1 cellular context compared by ENCODE assay signal in genomic region chr11:129251067-129251466, GRCh38.
TF ChIP-seq lines count a peak whose summit lies in the region.

No MANE protein-coding gene starts in this region.

TF ChIP-seq in GM12878, 131 proteins besides CTCF, POLR2A, EP300 and RAD21 (continued from another document):
- TF ChIP-seq, protein P1, sequence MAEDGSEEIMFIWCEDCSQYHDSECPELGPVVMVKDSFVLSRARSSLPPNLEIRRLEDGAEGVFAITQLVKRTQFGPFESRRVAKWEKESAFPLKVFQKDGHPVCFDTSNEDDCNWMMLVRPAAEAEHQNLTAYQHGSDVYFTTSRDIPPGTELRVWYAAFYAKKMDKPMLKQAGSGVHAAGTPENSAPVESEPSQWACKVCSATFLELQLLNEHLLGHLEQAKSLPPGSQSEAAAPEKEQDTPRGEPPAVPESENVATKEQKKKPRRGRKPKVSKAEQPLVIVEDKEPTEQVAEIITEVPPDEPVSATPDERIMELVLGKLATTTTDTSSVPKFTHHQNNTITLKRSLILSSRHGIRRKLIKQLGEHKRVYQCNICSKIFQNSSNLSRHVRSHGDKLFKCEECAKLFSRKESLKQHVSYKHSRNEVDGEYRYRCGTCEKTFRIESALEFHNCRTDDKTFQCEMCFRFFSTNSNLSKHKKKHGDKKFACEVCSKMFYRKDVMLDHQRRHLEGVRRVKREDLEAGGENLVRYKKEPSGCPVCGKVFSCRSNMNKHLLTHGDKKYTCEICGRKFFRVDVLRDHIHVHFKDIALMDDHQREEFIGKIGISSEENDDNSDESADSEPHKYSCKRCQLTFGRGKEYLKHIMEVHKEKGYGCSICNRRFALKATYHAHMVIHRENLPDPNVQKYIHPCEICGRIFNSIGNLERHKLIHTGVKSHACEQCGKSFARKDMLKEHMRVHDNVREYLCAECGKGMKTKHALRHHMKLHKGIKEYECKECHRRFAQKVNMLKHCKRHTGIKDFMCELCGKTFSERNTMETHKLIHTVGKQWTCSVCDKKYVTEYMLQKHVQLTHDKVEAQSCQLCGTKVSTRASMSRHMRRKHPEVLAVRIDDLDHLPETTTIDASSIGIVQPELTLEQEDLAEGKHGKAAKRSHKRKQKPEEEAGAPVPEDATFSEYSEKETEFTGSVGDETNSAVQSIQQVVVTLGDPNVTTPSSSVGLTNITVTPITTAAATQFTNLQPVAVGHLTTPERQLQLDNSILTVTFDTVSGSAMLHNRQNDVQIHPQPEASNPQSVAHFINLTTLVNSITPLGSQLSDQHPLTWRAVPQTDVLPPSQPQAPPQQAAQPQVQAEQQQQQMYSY (CRISPR knock-in tag; IDR thresholded peaks at IDR 0.05), result no peak
- TF ChIP-seq ZNF207 (IDR thresholded peaks at IDR 0.05; ENCODE audit: borderline replicate concordance) (no peak), RUNX3 (IDR thresholded peaks at IDR 0.05; ENCODE audit: low read length) (no peak), MEF2A (IDR thresholded peaks at IDR 0.05; ENCODE audit: insufficient read depth, low read depth, low read length) (no peak), RCOR1 (conservative IDR thresholded peaks at IDR 0.05; ENCODE audit: low read depth, low read length) (no peak), KDM1A (IDR thresholded peaks at IDR 0.05; ENCODE audit: borderline replicate concordance) (no peak)
